ENCODE assay signal across 1 cellular context in genomic region chr10:48417374-48417773, GRCh38.
TF ChIP-seq lines count a peak whose summit lies in the region.

No MANE protein-coding gene starts in this region.

TF ChIP-seq in GM23338, 12 proteins besides CTCF, POLR2A, EP300 and RAD21 (continued from another document):
- no peak for TF ChIP-seq ZNF462 (CRISPR knock-in tag; IDR thresholded peaks at IDR 0.05)
- no peak for TF ChIP-seq JUNB (IDR thresholded peaks at IDR 0.05; ENCODE audit: unreplicated experiment)
- TF ChIP-seq STAT1 (IDR thresholded peaks at IDR 0.05; ENCODE audit: unreplicated experiment) = no peak
- no peak for TF ChIP-seq ZNF114 (CRISPR knock-in tag; IDR thresholded peaks at IDR 0.05)
- no peak for TF ChIP-seq CREB1 (CRISPR knock-in tag; IDR thresholded peaks at IDR 0.05; ENCODE audit: low read depth)
- no peak for TF ChIP-seq POLR2AphosphoS5 (IDR thresholded peaks at IDR 0.05; ENCODE audit: low read depth)
- TF ChIP-seq NANOG (IDR thresholded peaks at IDR 0.05; ENCODE audit: borderline replicate concordance) = no peak
- TF ChIP-seq REST (IDR thresholded peaks at IDR 0.05; ENCODE audit: unreplicated experiment) = no peak
- TF ChIP-seq ETS1 (IDR thresholded peaks at IDR 0.05) = no peak
- no peak for TF ChIP-seq EZH2phosphoT487 (IDR thresholded peaks at IDR 0.05; ENCODE audit: unreplicated experiment)
- TF ChIP-seq ZNF331 (CRISPR knock-in tag; IDR thresholded peaks at IDR 0.05; ENCODE audit: low read depth) = no peak
TF ChIP-seq in GM23338: peak in this region for 0.
